In the genomic region with DNA sequence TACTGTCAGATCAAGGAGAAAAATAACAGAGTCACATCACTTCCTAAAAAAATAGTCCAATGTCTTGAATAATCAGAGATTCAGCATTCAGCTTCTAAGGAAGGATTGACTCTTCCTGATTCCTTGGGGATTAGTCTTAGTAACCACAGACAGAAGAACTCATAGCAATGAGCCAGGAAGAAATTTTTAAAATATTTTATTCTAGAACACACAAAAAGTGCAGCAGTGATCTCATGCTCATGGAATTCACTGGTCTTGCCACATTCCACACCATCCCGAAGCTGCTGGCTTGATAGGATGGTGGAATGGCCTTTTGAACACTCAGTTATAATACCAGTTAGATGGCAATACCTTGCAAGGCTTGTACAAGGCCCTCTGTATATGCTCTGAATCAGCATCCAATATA, we compare ENCODE assay signal across 10 cellular contexts. TPM values are rescaled to one million over a fixed set of nuclear protein-coding genes. Genes with fewer than 3 reads are reported as not detected.
A peak's percentile ranks its signal among the peaks of the same experiment; 100 is the strongest.
DNase-seq lines count a peak whose midpoint lies in the region; ATAC-seq and TF ChIP-seq lines count a peak whose summit lies in the region.
"Had no signal": no experiment of that assay in that cellular context is flagged by ENCODE, and none has a peak within 500 bp of the region (broad histone marks: within the 10 kb centered on the region; RNA-seq: fewer than 3 reads in every experiment).

No MANE protein-coding gene starts in this region.

- H3K36me3 ChIP-seq in mesodermal cell (ENCODE audit: control insufficient read depth, insufficient read depth, low read length): no peaks in the 10 kb centered on the region

- no peaks in the 10 kb centered on the region for H3K27me3 ChIP-seq in AG04450 (ENCODE audit: control insufficient read depth, insufficient read depth, low read length)

- POLR2A ChIA-PET in AG04450 (lab: Yijun Ruan, JAX): interaction anchor here (0.9 kb wide), 1 partner anchor 31 kb away, joined by 3 read pairs; no protein-coding TSS in a partner anchor

- CTCF ChIA-PET in AG04450 (lab: Charles Lee): interaction anchor here (0.6 kb wide), 1 partner anchor 119 kb away, joined by 3 read pairs; no protein-coding TSS in a partner anchor

- H3K27ac ChIP-seq in AG04450 (ENCODE audit: low read depth, low read length) (peak overlapping the region; percentile 63), mesodermal cell (ENCODE audit: low read depth, low read length, severe bottlenecking) (peak overlapping the region; percentile 72)

- TF ChIP-seq RAD21 in Ishikawa (IDR thresholded peaks at IDR 0.05; ENCODE audit: low read depth): no peak

- WGBS in mesodermal cell (ENCODE audit: insufficient coverage in 2 of 2), 2 experiments: no CpG with 5 or more reads among the region's 1 CpG

- TF ChIP-seq CTCF in AG04450 (IDR thresholded peaks at IDR 0.05; ENCODE audit: low read depth, low read length): no peak

- DNase-seq in AG04450 (ENCODE audit: low read depth, low spot score) (peak; percentile 88), dermis blood vessel endothelial cell (peak; percentile 83), mesenteric fat pad (ENCODE audit: low spot score) (no peak), NCI-H446 treated with DMSO at 0.1 percent for 48 hours (lab: John Stamatoyannopoulos, UW) (no peak)
- no peak for DNase-seq in activated naive CD4-positive, alpha-beta T cell (lab: John Stamatoyannopoulos, UW)
- DNase-seq: COR-L47, Karpas-422 had no signal

- H3K9me3 ChIP-seq in AG04450 (ENCODE audit: control insufficient read depth, insufficient read depth, low read length): no peaks in the 10 kb centered on the region
- no peaks in the 10 kb centered on the region for H3K9me3 ChIP-seq in mesodermal cell (ENCODE audit: control insufficient read depth, low read length)

- TF ChIP-seq EP300 in Ishikawa (IDR thresholded peaks at IDR 0.05; ENCODE audit: borderline replicate concordance): peak; percentile 75; the same call in 1 of the 2 replicates

- peaks cover 9% of the 10 kb centered on the region for H3K4me1 ChIP-seq in mesodermal cell (ENCODE audit: control insufficient read depth, insufficient read depth, low read length, poor library complexity, severe bottlenecking)

- H3K4me3 ChIP-seq in AG04450 (ENCODE audit: low read depth, low read length) (no peak overlapping the region), mesodermal cell (ENCODE audit: extremely low read depth, insufficient read depth, low read length, poor library complexity, severe bottlenecking) (no peak overlapping the region)

- ATAC-seq in HG02763 (IDR thresholded peaks at IDR 0.05; ENCODE audit: unreplicated experiment): no peak

TF ChIP-seq in Ishikawa, 13 proteins besides CTCF, POLR2A, EP300 and RAD21:
- TF ChIP-seq CEBPB (IDR thresholded peaks at IDR 0.05) (peak; percentile 51; the same call in 1 of the 2 replicates), YY1 (IDR thresholded peaks at IDR 0.05; ENCODE audit: low read depth) (no peak), NFIC (IDR thresholded peaks at IDR 0.05) (peak; percentile 42; the same call in 1 of the 2 replicates), TEAD4 (IDR thresholded peaks at IDR 0.05) (peak; percentile 97), TCF12 (IDR thresholded peaks at IDR 0.05; ENCODE audit: low read depth) (peak; percentile 75)
- TF ChIP-seq, protein P1, sequence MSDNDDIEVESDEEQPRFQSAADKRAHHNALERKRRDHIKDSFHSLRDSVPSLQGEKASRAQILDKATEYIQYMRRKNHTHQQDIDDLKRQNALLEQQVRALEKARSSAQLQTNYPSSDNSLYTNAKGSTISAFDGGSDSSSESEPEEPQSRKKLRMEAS (IDR thresholded peaks at IDR 0.05): no peak
- TF ChIP-seq, protein P2, sequence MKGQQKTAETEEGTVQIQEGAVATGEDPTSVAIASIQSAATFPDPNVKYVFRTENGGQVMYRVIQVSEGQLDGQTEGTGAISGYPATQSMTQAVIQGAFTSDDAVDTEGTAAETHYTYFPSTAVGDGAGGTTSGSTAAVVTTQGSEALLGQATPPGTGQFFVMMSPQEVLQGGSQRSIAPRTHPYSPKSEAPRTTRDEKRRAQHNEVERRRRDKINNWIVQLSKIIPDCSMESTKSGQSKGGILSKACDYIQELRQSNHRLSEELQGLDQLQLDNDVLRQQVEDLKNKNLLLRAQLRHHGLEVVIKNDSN (IDR thresholded peaks at IDR 0.05): no peak

RNA-seq across cellular contexts. Expression of a gene that starts 43.0 kb away (rescaled TPM):
- polyA plus RNA-seq in AG04450 (2011; rRNA removed): 5.3 and 9.3 TPM in 2 replicates
- 2.9 and 3.0 TPM in 2 replicates for polyA minus RNA-seq in AG04450 (2011; rRNA and poly(A)+ RNA removed)
- total RNA-seq in dermis blood vessel endothelial cell: 9.5 and 32.0 TPM in 2 replicates
- 2.1 TPM for polyA plus RNA-seq in mesodermal cell (2013, experiment 1 of 2)
- 2.3 TPM for polyA plus RNA-seq in mesodermal cell (2013, experiment 2 of 2)
- total RNA-seq in mesenteric fat pad: 37.1 TPM

Comparison
In these comparisons a context has a peak if more than half of its experiments do, and no peak if none do; other contexts are left out.
1. DNase-seq: peak in AG04450 (single experiment) and dermis blood vessel endothelial cell (single experiment); none in mesenteric fat pad (single experiment), activated naive CD4-positive, alpha-beta T cell (0 of 4) and NCI-H446 treated with DMSO at 0.1 percent for 48 hours (single experiment).